In the genomic region with DNA sequence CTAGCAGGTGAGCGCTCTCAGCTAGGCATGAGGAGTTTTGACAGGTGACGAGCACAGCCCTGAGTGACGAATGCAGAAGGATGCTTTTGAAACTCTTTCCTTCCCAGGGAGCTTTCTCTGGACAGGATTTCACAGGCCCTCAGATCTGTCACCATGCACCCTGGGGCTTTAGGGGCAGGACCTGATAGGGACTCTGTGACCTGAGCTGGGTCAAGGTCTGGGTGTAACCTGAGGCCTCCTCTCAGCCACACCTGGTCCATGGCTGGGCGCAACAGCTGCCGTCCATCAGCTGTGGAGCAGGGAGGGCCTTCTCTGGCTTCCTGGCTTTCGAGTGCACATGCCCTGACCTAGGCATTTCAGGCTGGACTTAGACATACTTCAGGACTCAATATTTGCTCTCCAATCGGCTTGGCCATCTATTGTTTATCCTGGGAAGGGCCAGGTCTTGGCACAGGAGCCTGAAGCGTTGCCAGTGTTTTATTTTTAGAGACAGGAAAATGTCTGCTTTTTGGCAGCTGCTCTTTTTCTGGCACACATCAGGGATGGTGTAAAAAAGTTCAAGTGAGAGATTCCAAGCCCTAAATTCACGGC, we compare ENCODE assay signal across 12 cellular contexts. TPM values are rescaled to one million over a fixed set of nuclear protein-coding genes. Genes with fewer than 3 reads are reported as not detected.
DNase-seq lines count a peak whose midpoint lies in the region; ATAC-seq, FAIRE-seq and TF ChIP-seq lines count a peak whose summit lies in the region.
"Had no signal": no experiment of that assay in that cellular context is flagged by ENCODE, and none has a peak within 500 bp of the region (broad histone marks: within the 10 kb centered on the region; RNA-seq: fewer than 3 reads in every experiment).

No MANE protein-coding gene starts in this region.

- no peaks in the 10 kb centered on the region for H3K27me3 Mint-ChIP-seq in endodermal cell (ENCODE audit: insufficient read depth)

- H3K27ac Mint-ChIP-seq in endodermal cell, result peak overlapping the region; percentile 53

- no peaks in the 10 kb centered on the region for H3K36me3 Mint-ChIP-seq in endodermal cell (ENCODE audit: low read depth)
- H3K36me3 Mint-ChIP-seq: brain had no signal

- in situ Hi-C loops in HepG2 (cut with HindIII; ENCODE audit: extremely low pct_ligation_motif_present, low pct_unique_long_range_greater_than_20kb), result loop anchor here (10.0 kb wide), 1 partner anchor 198 kb away; the partner anchor contains the start of gene ZNF827

- H3K9me3 ChIP-seq in liver (ENCODE audit: control insufficient read depth in 4 of 4, low read length in 3 of 4) (no peaks in the 10 kb centered on the region), HepG2 (ENCODE audit: low read length) (no peaks in the 10 kb centered on the region), endodermal cell (ENCODE audit: control insufficient read depth, low read length) (no peaks in the 10 kb centered on the region), mesodermal cell (ENCODE audit: control insufficient read depth, low read length) (no peaks in the 10 kb centered on the region), aorta (ENCODE audit: control insufficient read depth, low read length) (no peaks in the 10 kb centered on the region)

- no peak for TF ChIP-seq POLR2A in HepG2 (IDR thresholded peaks at IDR 0.05; ENCODE audit: insufficient read depth in 1 of 2, low read depth in 2 of 2, low read length in 2 of 2)

- H3K27me3 ChIP-seq in liver (ENCODE audit: control insufficient read depth in 4 of 4, insufficient read depth in 4 of 4, low read length in 3 of 4) (no peaks in the 10 kb centered on the region), HepG2 (ENCODE audit: control insufficient read depth in 1 of 2, insufficient read depth in 2 of 2, low read length in 2 of 2) (peaks cover 0 to 30% of the 10 kb centered on the region in 2 experiments; a peak in 3 of 5 replicates), endodermal cell (ENCODE audit: control insufficient read depth, insufficient read depth, low read length, poor library complexity, severe bottlenecking) (no peaks in the 10 kb centered on the region), aorta (ENCODE audit: control insufficient read depth in 1 of 2, insufficient read depth in 2 of 2, low read length in 1 of 2) (no peaks in the 10 kb centered on the region)

- no peak for TF ChIP-seq EP300 in HepG2 (IDR thresholded peaks at IDR 0.05; ENCODE audit: low read depth in 2 of 2, low read length in 2 of 2)
- TF ChIP-seq EP300 in HepG2 (CRISPR knock-in tag; IDR thresholded peaks at IDR 0.05; ENCODE audit: borderline replicate concordance), result no peak

- H3K9ac ChIP-seq in liver (ENCODE audit: low read depth in 1 of 2, low read length in 2 of 2) (no peak overlapping the region), HepG2 (ENCODE audit: insufficient read depth, low read depth, low read length) (no peak overlapping the region), endodermal cell (ENCODE audit: extremely low read depth, low read length, poor library complexity, severe bottlenecking) (no peak overlapping the region)

- WGBS in liver, result 29% methylated on average over 9 of the region's 9 CpGs
- 31% methylated on average over 7 of the region's 9 CpGs for WGBS in HepG2 (ENCODE audit: low lambda C conversion rate)
- 94 to 95% methylated on average over 9 of the region's 9 CpGs for WGBS in endodermal cell (ENCODE audit: insufficient coverage in 1 of 2, insufficient read length in 1 of 2), 2 experiments
- 86 to 94% methylated on average over 8 to 9 of the region's 9 CpGs for WGBS in mesodermal cell (ENCODE audit: insufficient coverage in 2 of 2), 2 experiments
- 17 to 23% methylated on average over 9 of the region's 9 CpGs for WGBS in aorta, 2 donors

- no peak overlapping the region for H3K4me2 ChIP-seq in HepG2 (ENCODE audit: low read depth, low read length)

- no peak overlapping the region for H2AFZ ChIP-seq in HepG2 (ENCODE audit: low read length)

- no peaks in the 10 kb centered on the region for H4K20me1 ChIP-seq in HepG2 (ENCODE audit: insufficient read depth, low read length)

- no peak overlapping the region for H3K4me3 Mint-ChIP-seq in endodermal cell

- DNase-seq in HepG2 (ENCODE audit: low spot score) (no peak), endodermal cell (peak; percentile 72), aorta (peak; percentile 81 to 82), NCI-H1436 treated with DMSO at 0.1 percent for 48 hours (lab: John Stamatoyannopoulos, UW) (no peak)
- DNase-seq: activated CD4-positive, alpha-beta T cell treated with anti-CD3 and anti-CD28 coated beads for 1 hour; NCI-H226 had no signal

- CTCF ChIA-PET in HepG2 (lab: Yijun Ruan, JAX; ENCODE audit: low intra/inter-chr PET ratio, low total read pairs), result no interaction called here

- H3K4me3 ChIP-seq in liver (ENCODE audit: low read depth in 1 of 3, low read length in 3 of 3), result no peak overlapping the region
- H3K4me3 ChIP-seq in HepG2 (replicated peaks in 1 of 3; ENCODE audit: insufficient read depth in 1 of 3, low read depth in 2 of 3, low read length in 3 of 3), result no peak overlapping the region
- H3K4me3 ChIP-seq in endodermal cell (ENCODE audit: low read length), result no peak overlapping the region
- H3K4me3 ChIP-seq in mesodermal cell (ENCODE audit: extremely low read depth, insufficient read depth, low read length, poor library complexity, severe bottlenecking), result no peak overlapping the region
- H3K4me3 ChIP-seq in aorta (ENCODE audit: low read length in 2 of 2), result no peak overlapping the region

- peaks cover 46% of the 10 kb centered on the region for H3K4me1 Mint-ChIP-seq in endodermal cell

- POLR2A ChIA-PET in HepG2 (lab: Yijun Ruan, JAX), result no interaction called here

- no peaks in the 10 kb centered on the region for H3K9me3 Mint-ChIP-seq in endodermal cell

- ATAC-seq in HepG2 (no peak), aorta (ENCODE audit: low FRiP score) (peak; percentile 56), HG03565 (IDR thresholded peaks at IDR 0.05; ENCODE audit: unreplicated experiment) (no peak), GM19397 (IDR thresholded peaks at IDR 0.05; ENCODE audit: unreplicated experiment) (no peak)

- TF ChIP-seq RAD21 in liver (IDR thresholded peaks at IDR 0.05), result peak; percentile 53 to 69
- no peak for TF ChIP-seq RAD21 in HepG2 (CRISPR knock-in tag; IDR thresholded peaks at IDR 0.05)

- intact Hi-C loops in HepG2 (cut with micrococcal nuclease; ENCODE audit: unreplicated experiment) (no loop called here), aorta (cut with DNase I) (loop anchor here (5.0 to 10.0 kb wide), 5 partner anchors 66 to 552 kb away; partner anchors contain the start of genes OTUD4 (in 1 of the 2) and SMAD1 (in 1 of the 2))

- FAIRE-seq in HepG2 (lab: Jason Lieb, UNC), result no peak

- peak overlapping the region; percentile 32 to 51 for H3K27ac ChIP-seq in liver (ENCODE audit: low read depth in 1 of 2, low read length in 2 of 2)
- no peak overlapping the region for H3K27ac ChIP-seq in HepG2 (ENCODE audit: extremely low read length, insufficient read depth, low read length)
- no peak overlapping the region for H3K27ac ChIP-seq in endodermal cell (ENCODE audit: low read depth, low read length)
- peak overlapping the region; percentile 99 for H3K27ac ChIP-seq in mesodermal cell (ENCODE audit: low read depth, low read length, severe bottlenecking)
- H3K27ac ChIP-seq in aorta (ENCODE audit: low read depth in 1 of 2, low read length in 2 of 2), result peak overlapping the region; percentile 98 to 99

- BruUV-seq in HepG2 (replicated peaks; lab: Mats Ljungman, UMichigan), result no TSS peak

- H3K79me2 ChIP-seq in HepG2 (ENCODE audit: insufficient read depth, low read length), result no peaks in the 10 kb centered on the region

- peaks cover 9 to 26% (median 21%) of the 10 kb centered on the region in 4 donors for H3K4me1 ChIP-seq in liver (ENCODE audit: control insufficient read depth in 4 of 4, insufficient read depth in 4 of 4, low read length in 3 of 4)
- H3K4me1 ChIP-seq in HepG2 (ENCODE audit: insufficient read depth, low read length), result peaks cover 23% of the 10 kb centered on the region
- H3K4me1 ChIP-seq in endodermal cell (ENCODE audit: control insufficient read depth, insufficient read depth, low read length), result peaks cover 23% of the 10 kb centered on the region
- peaks cover 43% of the 10 kb centered on the region for H3K4me1 ChIP-seq in mesodermal cell (ENCODE audit: control insufficient read depth, insufficient read depth, low read length, poor library complexity, severe bottlenecking)
- H3K4me1 ChIP-seq in aorta (ENCODE audit: control insufficient read depth in 1 of 2, insufficient read depth in 2 of 2, low read length in 2 of 2), result peaks cover 0 to 5% of the 10 kb centered on the region in 2 donors

- TF ChIP-seq CTCF in liver (IDR thresholded peaks at IDR 0.05; ENCODE audit: low read depth, low read length, missing input control) (peak; percentile 4), HepG2 (CRISPR knock-in tag; IDR thresholded peaks at IDR 0.05) (no peak), endodermal cell (conservative IDR thresholded peaks at IDR 0.05) (no peak)

- H3K36me3 ChIP-seq in liver (ENCODE audit: control insufficient read depth in 4 of 4, insufficient read depth in 3 of 4, low read depth in 1 of 4, low read length in 3 of 4) (no peaks in the 10 kb centered on the region), HepG2 (replicated peaks in 1 of 2; ENCODE audit: control insufficient read depth in 1 of 2, insufficient read depth in 2 of 2, low read length in 2 of 2) (no peaks in the 10 kb centered on the region), endodermal cell (ENCODE audit: control insufficient read depth, insufficient read depth, low read length) (no peaks in the 10 kb centered on the region), mesodermal cell (ENCODE audit: control insufficient read depth, insufficient read depth, low read length) (no peaks in the 10 kb centered on the region), aorta (ENCODE audit: control insufficient read depth in 1 of 2, insufficient read depth in 2 of 2, low read length in 1 of 2) (no peaks in the 10 kb centered on the region)

RNA-seq across cellular contexts. Expression of gene C4orf51, which starts 56.4 kb away (rescaled TPM):
- total RNA-seq in liver, result not detected
- not detected for polyA plus RNA-seq in liver
- total RNA-seq in HepG2 (2016; rRNA removed; fragmentation: Illumina TruSeq; extraction: Trizol), result not detected in 2 replicates
- total RNA-seq in HepG2 (2016; cell fraction: cytosol; rRNA removed; fragmentation: Illumina TruSeq; extraction: Trizol; ENCODE audit: low read depth), result not detected in 2 replicates
- total RNA-seq in HepG2 (2016; cell fraction: insoluble cytoplasmic fraction; rRNA removed; fragmentation: Illumina TruSeq; extraction: Trizol), result not detected in 2 replicates
- total RNA-seq in HepG2 (2016; cell fraction: membrane; rRNA removed; fragmentation: Illumina TruSeq; extraction: Trizol), result not detected in 2 replicates
- not detected in 2 replicates for total RNA-seq in HepG2 (2016; cell fraction: nucleus; rRNA removed; fragmentation: Illumina TruSeq; extraction: Trizol)
- polyA plus RNA-seq in HepG2 (2011; rRNA removed), result not detected in 2 replicates
- polyA plus RNA-seq in HepG2 (2011; cell fraction: cytosol; rRNA removed), result not detected in 2 replicates
- polyA plus RNA-seq in HepG2 (2011; cell fraction: nucleus; rRNA removed), result not detected in 2 replicates
- not detected in 2 replicates for polyA plus RNA-seq in HepG2 (2012)
- polyA plus RNA-seq in HepG2 (2016; cell fraction: cytosol; fragmentation: Illumina TruSeq; extraction: Trizol; ENCODE audit: low read depth), result not detected in 2 replicates
- not detected in 2 replicates for polyA plus RNA-seq in HepG2 (2016; cell fraction: insoluble cytoplasmic fraction; fragmentation: Illumina TruSeq; extraction: Trizol; ENCODE audit: low read depth)
- polyA plus RNA-seq in HepG2 (2016; cell fraction: membrane; fragmentation: Illumina TruSeq; extraction: Trizol; ENCODE audit: low read depth), result not detected in 2 replicates
- polyA plus RNA-seq in HepG2 (2016; cell fraction: nucleus; fragmentation: Illumina TruSeq; extraction: Trizol; ENCODE audit: insufficient read depth, low read depth), result not detected in 2 replicates
- not detected in 2 replicates for polyA minus RNA-seq in HepG2 (2011; rRNA and poly(A)+ RNA removed; ENCODE audit: low replicate concordance)
- polyA minus RNA-seq in HepG2 (2011; cell fraction: cytosol; rRNA and poly(A)+ RNA removed), result not detected in 2 replicates
- not detected in 2 replicates for polyA minus RNA-seq in HepG2 (2011; cell fraction: nucleus; rRNA and poly(A)+ RNA removed)
- 1 to 10 TPM in 1 of 2 donors, not detected in 1; 6.8 TPM for total RNA-seq in endodermal cell
- not detected for polyA plus RNA-seq in endodermal cell (2013, experiment 1 of 2)
- polyA plus RNA-seq in endodermal cell (2013, experiment 2 of 2), result not detected
- not detected for polyA plus RNA-seq in mesodermal cell (2013, experiment 1 of 2)
- not detected for polyA plus RNA-seq in mesodermal cell (2013, experiment 2 of 2)
- total RNA-seq in aorta, result not detected
- polyA plus RNA-seq in aorta, result not detected
- polyA plus RNA-seq: BJ had no signal

Comparison
In these comparisons a context has a peak if more than half of its experiments do, and no peak if none do; other contexts are left out.
1. H3K27ac ChIP-seq: peak in liver (2 of 2), mesodermal cell (single experiment) and aorta (2 of 2); none in HepG2 (single experiment) and endodermal cell (single experiment).
2. DNase-seq: peak in endodermal cell (single experiment) and aorta (2 of 2); none in HepG2 (single experiment) and NCI-H1436 treated with DMSO at 0.1 percent for 48 hours (single experiment).